In the genomic region with DNA sequence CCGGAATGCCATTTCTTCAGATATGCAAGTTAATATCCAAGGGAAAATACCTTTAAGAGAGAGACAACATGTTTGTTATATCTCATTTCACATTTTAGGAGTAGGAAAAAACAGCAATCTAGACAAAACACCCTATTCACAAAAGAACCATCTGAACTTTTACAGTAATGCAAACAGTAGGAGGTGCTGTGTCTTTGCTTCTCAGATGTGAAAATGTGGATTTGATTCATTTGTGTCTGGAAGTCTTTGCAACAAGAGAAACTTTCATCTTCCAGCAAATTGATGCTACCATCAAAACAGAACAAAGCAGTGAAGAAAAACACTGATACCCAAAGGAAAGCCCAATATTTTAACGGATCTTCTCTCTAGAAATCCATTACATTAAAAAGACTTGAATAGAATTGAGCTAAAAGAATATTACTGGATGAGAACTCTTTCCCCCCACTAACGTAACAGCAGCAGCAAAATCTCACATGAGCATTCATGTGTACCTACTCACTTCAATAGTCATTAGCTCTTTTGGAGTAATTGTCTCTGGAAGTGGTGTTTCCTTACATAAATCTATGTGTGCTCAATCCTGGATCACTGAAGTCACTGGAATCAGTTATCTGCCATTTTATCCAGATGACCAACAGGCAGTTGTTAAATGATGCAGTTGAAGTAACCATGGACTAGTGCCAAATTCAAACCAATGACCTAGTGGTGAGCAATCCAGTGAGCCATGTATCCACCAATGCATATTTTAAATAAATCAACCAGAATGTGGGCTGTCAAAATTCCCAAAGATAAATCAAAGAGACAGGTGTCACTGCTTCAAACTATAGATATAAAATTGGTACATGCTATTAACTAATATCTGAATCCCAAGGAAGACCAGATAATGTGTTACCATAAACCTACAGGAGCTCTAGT, we compare ENCODE assay signal across 9 cellular contexts. TPM values are rescaled to one million over a fixed set of nuclear protein-coding genes. Genes with fewer than 3 reads are reported as not detected.
DNase-seq lines count a peak whose midpoint lies in the region; ATAC-seq, FAIRE-seq and TF ChIP-seq lines count a peak whose summit lies in the region.
"Had no signal": no experiment of that assay in that cellular context is flagged by ENCODE, and none has a peak within 500 bp of the region (broad histone marks: within the 10 kb centered on the region; RNA-seq: fewer than 3 reads in every experiment).

No MANE protein-coding gene starts in this region.

- no peaks in the 10 kb centered on the region for H3K79me2 ChIP-seq in K562 (ENCODE audit: control insufficient read depth, insufficient read depth, low read length)
- H3K79me2 ChIP-seq in HepG2 (ENCODE audit: insufficient read depth, low read length) = no peaks in the 10 kb centered on the region

- in situ Hi-C loops in K562 (cut with MboI) (loop anchor here (25.0 kb wide), 1 partner anchor 545 kb away; no protein-coding TSS in a partner anchor), HepG2 (cut with HindIII; ENCODE audit: extremely low pct_ligation_motif_present, low pct_unique_long_range_greater_than_20kb) (loop anchor here (25.0 kb wide), 1 partner anchor 545 kb away; no protein-coding TSS in a partner anchor)

- no peak overlapping the region for H4K8ac ChIP-seq in neuronal stem cell (ENCODE audit: low read depth, low read length)

- CTCF ChIA-PET in A549 (lab: Yijun Ruan, JAX) = interaction anchor here (0.7 to 5.0 kb wide), 18 partner anchors 11 to 553 kb away, joined by 3 to 54 read pairs (median 4); no protein-coding TSS in a partner anchor
- CTCF ChIA-PET in K562 (lab: Yijun Ruan, JAX; ENCODE audit: low intra/inter-chr PET ratio) = no interaction called here
- CTCF ChIA-PET in HepG2 (lab: Yijun Ruan, JAX; ENCODE audit: low intra/inter-chr PET ratio, low total read pairs) = no interaction called here

- no peak overlapping the region for H2BK120ac ChIP-seq in neuronal stem cell (ENCODE audit: low read depth, low read length)

- H3K23ac ChIP-seq in neuronal stem cell (ENCODE audit: low read depth, low read length, poor library complexity) = no peak overlapping the region

- TF ChIP-seq EP300 in A549 (IDR thresholded peaks at IDR 0.05) = no peak
- no peak for TF ChIP-seq EP300 in K562 (IDR thresholded peaks at IDR 0.05; ENCODE audit: low read length)
- no peak for TF ChIP-seq EP300 in HepG2 (IDR thresholded peaks at IDR 0.05; ENCODE audit: low read depth in 2 of 2, low read length in 2 of 2)
- TF ChIP-seq EP300 in HepG2 (CRISPR knock-in tag; IDR thresholded peaks at IDR 0.05; ENCODE audit: borderline replicate concordance) = no peak

- WGBS in A549 (ENCODE audit: missing lambda C conversion rate) = 3% methylated on average over 3 of the region's 3 CpGs
- 3% methylated on average over 3 of the region's 3 CpGs for WGBS in K562 (ENCODE audit: insufficient coverage, low coverage, missing lambda C conversion rate)
- WGBS in HepG2 (ENCODE audit: low lambda C conversion rate) = 78% methylated on average over 3 of the region's 3 CpGs
- no CpG with 5 or more reads among the region's 3 CpGs for WGBS in neuronal stem cell (ENCODE audit: extremely low coverage in 2 of 2, insufficient read length in 2 of 2, insufficient replicate concordance in 1 of 2), 2 donors

- H3K14ac ChIP-seq in neuronal stem cell (ENCODE audit: low read length) = no peak overlapping the region

- TF ChIP-seq RAD21 in A549 (conservative IDR thresholded peaks at IDR 0.05 in 1 of 2, IDR thresholded peaks at IDR 0.05 in 1 of 2) (peak; percentile 64 to 68; a peak in 4 of 5 replicates), K562 (CRISPR knock-in tag; conservative IDR thresholded peaks at IDR 0.05 in 1 of 2, IDR thresholded peaks at IDR 0.05 in 1 of 2) (peak; percentile 28 to 29), HepG2 (CRISPR knock-in tag; IDR thresholded peaks at IDR 0.05) (no peak)

- H2BK15ac ChIP-seq in neuronal stem cell (ENCODE audit: low read length) = no peak overlapping the region

- FAIRE-seq in A549 (lab: Jason Lieb, UNC) = peak; percentile 91
- FAIRE-seq in K562 (lab: Jason Lieb, UNC) = peak; percentile 65
- FAIRE-seq in HepG2 (lab: Jason Lieb, UNC) = no peak

- peak overlapping the region; percentile 73 for H3K4me2 ChIP-seq in A549
- no peak overlapping the region for H3K4me2 ChIP-seq in K562 (ENCODE audit: insufficient read depth, low read length)
- H3K4me2 ChIP-seq in HepG2 (ENCODE audit: low read depth, low read length) = no peak overlapping the region
- H3K4me2 ChIP-seq in neuronal stem cell (ENCODE audit: insufficient read depth, low read length, poor library complexity, severe bottlenecking) = no peak overlapping the region

- POLR2A ChIA-PET in A549 (lab: Yijun Ruan, JAX) = interaction anchor here (1.5 kb wide), 1 partner anchor 25 kb away, joined by 6 read pairs; no protein-coding TSS in a partner anchor
- POLR2A ChIA-PET in K562 (lab: Yijun Ruan, JAX) = no interaction called here
- POLR2A ChIA-PET in HepG2 (lab: Yijun Ruan, JAX) = no interaction called here

- H3K79me1 ChIP-seq in neuronal stem cell (ENCODE audit: low read depth, low read length) = no peaks in the 10 kb centered on the region

- H3K36me3 ChIP-seq in HUES6 (ENCODE audit: control insufficient read depth, insufficient read depth, low read length) (no peaks in the 10 kb centered on the region), K562 (ENCODE audit: control insufficient read depth, insufficient read depth, low read length) (no peaks in the 10 kb centered on the region), HepG2 (replicated peaks in 1 of 2; ENCODE audit: control insufficient read depth in 1 of 2, insufficient read depth in 2 of 2, low read length in 2 of 2) (no peaks in the 10 kb centered on the region), neuronal stem cell (replicated peaks in 1 of 2; ENCODE audit: control insufficient read depth in 2 of 2, insufficient read depth in 2 of 2, low read length in 2 of 2) (peaks cover 0 to 23% of the 10 kb centered on the region in 2 donors)

- H3K18ac ChIP-seq in neuronal stem cell (ENCODE audit: low read length) = no peak overlapping the region

- TF ChIP-seq CTCF in A549 (IDR thresholded peaks at IDR 0.05) = peak; percentile 72
- TF ChIP-seq CTCF in K562 (IDR thresholded peaks at IDR 0.05 in 2 of 3, conservative IDR thresholded peaks at IDR 0.05 in 1 of 3; ENCODE audit: insufficient read depth in 2 of 3, low read depth in 1 of 3, low read length in 3 of 3) = peak; percentile 13 to 30 (median 22); a peak in 3 of 6 replicates
- peak; percentile 34; the same call in 1 of the 2 replicates for TF ChIP-seq CTCF in HepG2 (CRISPR knock-in tag; IDR thresholded peaks at IDR 0.05)

- intact Hi-C loops in K562 (cut with micrococcal nuclease) = loop anchor here (10.0 kb wide), 1 partner anchor 222 kb away; no protein-coding TSS in a partner anchor
- intact Hi-C loops in HepG2 (cut with micrococcal nuclease; ENCODE audit: unreplicated experiment) = loop anchor here (5.0 kb wide), 1 partner anchor 530 kb away; no protein-coding TSS in a partner anchor

- H3K9me3 ChIP-seq in A549 (peaks cover 9% of the 10 kb centered on the region; the same call in 1 of the 3 replicates), HUES6 (ENCODE audit: control insufficient read depth, insufficient read depth, low read depth, low read length) (no peaks in the 10 kb centered on the region), K562 (replicated peaks; ENCODE audit: control insufficient read depth, insufficient read depth, low read depth, low read length) (no peaks in the 10 kb centered on the region), HepG2 (ENCODE audit: low read length) (no peaks in the 10 kb centered on the region), neuronal stem cell (replicated peaks in 1 of 2; ENCODE audit: control insufficient read depth in 2 of 2, insufficient read depth in 1 of 2, low read depth in 1 of 2, low read length in 2 of 2) (peaks cover 0 to 7% of the 10 kb centered on the region in 2 donors)

- no TSS peak for BruUV-seq in K562 (replicated peaks; lab: Mats Ljungman, UMichigan)
- no TSS peak for BruUV-seq in HepG2 (replicated peaks; lab: Mats Ljungman, UMichigan)

- H3K27me3 ChIP-seq in HUES6 (ENCODE audit: control insufficient read depth, insufficient read depth, low read length) = peaks cover 17% of the 10 kb centered on the region
- H3K27me3 ChIP-seq in K562 (ENCODE audit: control insufficient read depth in 2 of 2, insufficient read depth in 2 of 2, low read length in 2 of 2) = no peaks in the 10 kb centered on the region
- H3K27me3 ChIP-seq in HepG2 (ENCODE audit: control insufficient read depth in 1 of 2, insufficient read depth in 2 of 2, low read length in 2 of 2) = peaks cover 0 to 10% of the 10 kb centered on the region in 2 experiments; a peak in 2 of 5 replicates
- peaks cover 0 to 2% (median 0%) of the 10 kb centered on the region in 3 experiments for H3K27me3 ChIP-seq in neuronal stem cell (ENCODE audit: control insufficient read depth in 3 of 3, insufficient read depth in 3 of 3, low read depth in 1 of 3, low read length in 3 of 3)

- H2BK5ac ChIP-seq in neuronal stem cell (ENCODE audit: low read length) = no peak overlapping the region

- H4K20me1 ChIP-seq in K562 (replicated peaks; ENCODE audit: control insufficient read depth, insufficient read depth, low read length) (no peaks in the 10 kb centered on the region), HepG2 (ENCODE audit: insufficient read depth, low read length) (no peaks in the 10 kb centered on the region)

- no peak overlapping the region for H2AFZ ChIP-seq in K562 (ENCODE audit: low read depth, low read length)
- no peak overlapping the region for H2AFZ ChIP-seq in HepG2 (ENCODE audit: low read length)
- H2AFZ ChIP-seq in neuronal stem cell (ENCODE audit: low read length) = no peak overlapping the region

- no peak overlapping the region for H4K91ac ChIP-seq in neuronal stem cell (ENCODE audit: low read depth, low read length, poor library complexity)

- TF ChIP-seq POLR2A in A549 (IDR thresholded peaks at IDR 0.05; ENCODE audit: low read length) (no peak), K562 (conservative IDR thresholded peaks at IDR 0.05) (no peak), HepG2 (IDR thresholded peaks at IDR 0.05; ENCODE audit: insufficient read depth in 1 of 2, low read depth in 2 of 2, low read length in 2 of 2) (no peak)

- peak overlapping the region; percentile 84 for H3K4me3 ChIP-seq in A549
- peak overlapping the region; percentile 69; the same call in 1 of the 2 replicates for H3K4me3 ChIP-seq in HUES6 (ENCODE audit: low read depth, low read length)
- H3K4me3 ChIP-seq in K562 = no peak overlapping the region
- H3K4me3 ChIP-seq in HepG2 (replicated peaks in 1 of 3; ENCODE audit: insufficient read depth in 1 of 3, low read depth in 2 of 3, low read length in 3 of 3) = no peak overlapping the region
- H3K4me3 ChIP-seq in neuronal stem cell (ENCODE audit: low read length in 2 of 2) = peak overlapping the region in 1 of 2 donors; percentile 56

- H3K4me1 ChIP-seq in A549 (peaks cover 58% of the 10 kb centered on the region), HUES6 (ENCODE audit: control insufficient read depth, insufficient read depth, low read length) (peaks cover 4% of the 10 kb centered on the region; the same call in 1 of the 2 replicates), K562 (replicated peaks in 1 of 2; ENCODE audit: control insufficient read depth in 2 of 2, insufficient read depth in 2 of 2, low read length in 2 of 2) (peaks cover 0 to 6% of the 10 kb centered on the region in 2 experiments; a peak in 2 of 5 replicates), HepG2 (ENCODE audit: insufficient read depth, low read length) (peaks cover 23% of the 10 kb centered on the region), neuronal stem cell (ENCODE audit: control insufficient read depth in 2 of 2, insufficient read depth in 1 of 2, low read depth in 1 of 2, low read length in 2 of 2) (peaks cover 2 to 6% of the 10 kb centered on the region in 2 donors)

- no peak overlapping the region for H2BK12ac ChIP-seq in neuronal stem cell (ENCODE audit: low read length)

- H3K9ac ChIP-seq in HUES6 (ENCODE audit: low read length) = no peak overlapping the region
- no peak overlapping the region for H3K9ac ChIP-seq in K562 (ENCODE audit: insufficient read depth in 1 of 2, low read depth in 2 of 2, low read length in 2 of 2)
- H3K9ac ChIP-seq in HepG2 (ENCODE audit: insufficient read depth, low read depth, low read length) = no peak overlapping the region
- H3K9ac ChIP-seq in neuronal stem cell (ENCODE audit: low read depth, low read length, poor library complexity) = no peak overlapping the region

- peak; percentile 67 to 81 for DNase-seq in A549 (ENCODE audit: low read depth in 1 of 2, low spot score in 1 of 2)
- no peak for DNase-seq in K562 (ENCODE audit: extremely low read depth in 1 of 4, low spot score in 3 of 4)
- no peak for DNase-seq in HepG2 (ENCODE audit: low spot score)
- no peak for DNase-seq in neuronal stem cell (ENCODE audit: low spot score)
- DNase-seq in amygdala (lab: John Stamatoyannopoulos, UW) = no peak

- no peak overlapping the region for H3K4ac ChIP-seq in neuronal stem cell (ENCODE audit: low read length)

- H2AK5ac ChIP-seq in neuronal stem cell (ENCODE audit: low read depth, low read length) = no peak overlapping the region

- H3K27ac ChIP-seq in A549 (peak overlapping the region; percentile 75 to 95), HUES6 (ENCODE audit: low read depth, low read length) (no peak overlapping the region), K562 (ENCODE audit: extremely low read depth, low read depth, low read length) (no peak overlapping the region), HepG2 (ENCODE audit: extremely low read length, insufficient read depth, low read length) (no peak overlapping the region), neuronal stem cell (replicated peaks; ENCODE audit: low read length) (no peak overlapping the region)

- ATAC-seq in A549 = peak in 1 of 2 experiments; percentile 22; a peak in 3 of 6 replicates
- ATAC-seq in K562 = no peak
- no peak for ATAC-seq in HepG2
- no peak for ATAC-seq in HG02970 (IDR thresholded peaks at IDR 0.05; ENCODE audit: low FRiP score, unreplicated experiment)
- ATAC-seq in HG02884 (IDR thresholded peaks at IDR 0.05; ENCODE audit: unreplicated experiment) = no peak
- ATAC-seq: left lobe of liver had no signal

- H3K9me1 ChIP-seq in K562 (ENCODE audit: control insufficient read depth, insufficient read depth, low read length) = no peaks in the 10 kb centered on the region

RNA-seq across cellular contexts. Expression of a gene that starts 1.8 kb away (rescaled TPM):
- polyA plus RNA-seq in A549 (2011; rRNA removed) = 208 and 212 TPM in 2 replicates
- 38.1 and 39.8 TPM in 2 replicates for polyA plus RNA-seq in A549 (2012; cell fraction: cytosol; rRNA removed)
- 42.9 and 51.9 TPM in 2 replicates for polyA plus RNA-seq in A549 (2012; cell fraction: nucleus; rRNA removed)
- polyA plus RNA-seq in A549 (2017; fragmentation: RNase III; extraction: RNeasy Plus Mini Kit Qiagen cat#74134 plus additional on column Dnase treatment) = 78.1 to 79.2 TPM (median 78.2 TPM) in 3 replicates
- polyA minus RNA-seq in A549 (2011; rRNA and poly(A)+ RNA removed) = 300 and 317 TPM in 2 replicates
- not detected in 2 replicates for total RNA-seq in K562 (2011; cell fraction: chromatin; rRNA removed; ENCODE audit: low replicate concordance)
- total RNA-seq in K562 (2011; cell fraction: nucleolus; rRNA removed) = not detected in 2 replicates
- total RNA-seq in K562 (2011; cell fraction: nucleoplasm; rRNA removed) = not detected in 2 replicates
- total RNA-seq in K562 (2014; rRNA removed) = 0.04 and 0.09 TPM in 2 replicates
- total RNA-seq in K562 (2014; rRNA removed; fragmentation: Illumina TruSeq; extraction: Trizol) = 0.18 and 0.19 TPM in 2 replicates
- total RNA-seq in K562 (2015; rRNA removed; fragmentation: Illumina TruSeq; extraction: Trizol) = 0.36 and 0.38 TPM in 2 replicates
- total RNA-seq in K562 (2021) = 0.16 TPM in 2 replicates
- not detected in 2 replicates for polyA plus RNA-seq in K562 (2011; rRNA removed)
- not detected in 2 replicates for polyA plus RNA-seq in K562 (2011; cell fraction: cytosol; rRNA removed)
- polyA plus RNA-seq in K562 (2011; cell fraction: nucleus; rRNA removed) = not detected in 2 replicates
- polyA plus RNA-seq in K562 (2012) = 0.04 and 0.06 TPM in 2 replicates
- 0.04 and 0.08 TPM in 2 replicates for polyA plus RNA-seq in K562 (2014; fragmentation: Illumina TruSeq; extraction: Trizol)
- under 1 TPM in 1 of 2 experiments, not detected in 1; 0.04 TPM for polyA plus RNA-seq in K562 (2014; fragmentation: Nextera tagmentation; extraction: Ambion mirVana)
- polyA plus RNA-seq in K562 (2014; rRNA removed) = not detected in 2 replicates
- not detected in 2 replicates for polyA minus RNA-seq in K562 (2011; rRNA and poly(A)+ RNA removed)
- not detected in 2 replicates for polyA minus RNA-seq in K562 (2011; cell fraction: cytosol; rRNA and poly(A)+ RNA removed)
- not detected in 2 replicates for polyA minus RNA-seq in K562 (2011; cell fraction: nucleus; rRNA and poly(A)+ RNA removed)
- 0.13 TPM in 1 of 2 replicates, not detected in the other for total RNA-seq in HepG2 (2016; rRNA removed; fragmentation: Illumina TruSeq; extraction: Trizol)
- 0.09 TPM in 1 of 2 replicates, not detected in the other for total RNA-seq in HepG2 (2016; cell fraction: cytosol; rRNA removed; fragmentation: Illumina TruSeq; extraction: Trizol; ENCODE audit: low read depth)
- total RNA-seq in HepG2 (2016; cell fraction: insoluble cytoplasmic fraction; rRNA removed; fragmentation: Illumina TruSeq; extraction: Trizol) = 0.13 TPM in 1 of 2 replicates, not detected in the other
- total RNA-seq in HepG2 (2016; cell fraction: membrane; rRNA removed; fragmentation: Illumina TruSeq; extraction: Trizol) = not detected in 2 replicates
- not detected in 2 replicates for total RNA-seq in HepG2 (2016; cell fraction: nucleus; rRNA removed; fragmentation: Illumina TruSeq; extraction: Trizol)
- polyA plus RNA-seq in HepG2 (2011; rRNA removed) = 0.05 and 0.08 TPM in 2 replicates
- polyA plus RNA-seq in HepG2 (2011; cell fraction: cytosol; rRNA removed) = 0.01 TPM in 1 of 2 replicates, not detected in the other
- 0.03 TPM in 1 of 2 replicates, not detected in the other for polyA plus RNA-seq in HepG2 (2011; cell fraction: nucleus; rRNA removed)
- polyA plus RNA-seq in HepG2 (2012) = not detected in 2 replicates
- not detected in 2 replicates for polyA plus RNA-seq in HepG2 (2016; cell fraction: cytosol; fragmentation: Illumina TruSeq; extraction: Trizol; ENCODE audit: low read depth)
- 0.21 TPM in 1 of 2 replicates, not detected in the other for polyA plus RNA-seq in HepG2 (2016; cell fraction: insoluble cytoplasmic fraction; fragmentation: Illumina TruSeq; extraction: Trizol; ENCODE audit: low read depth)
- not detected in 2 replicates for polyA plus RNA-seq in HepG2 (2016; cell fraction: membrane; fragmentation: Illumina TruSeq; extraction: Trizol; ENCODE audit: low read depth)
- 0.11 and 0.19 TPM in 2 replicates for polyA plus RNA-seq in HepG2 (2016; cell fraction: nucleus; fragmentation: Illumina TruSeq; extraction: Trizol; ENCODE audit: insufficient read depth, low read depth)
- 7.6 TPM in 1 of 2 replicates, not detected in the other for polyA minus RNA-seq in HepG2 (2011; rRNA and poly(A)+ RNA removed; ENCODE audit: low replicate concordance)
- polyA minus RNA-seq in HepG2 (2011; cell fraction: cytosol; rRNA and poly(A)+ RNA removed) = not detected in 2 replicates
- 0.12 and 0.13 TPM in 2 replicates for polyA minus RNA-seq in HepG2 (2011; cell fraction: nucleus; rRNA and poly(A)+ RNA removed)
- polyA plus RNA-seq in neuronal stem cell (2013, experiment 1 of 2) = 0.49 TPM
- polyA plus RNA-seq in neuronal stem cell (2013, experiment 2 of 2) = 0.61 TPM

Comparison
In these comparisons a context has a peak if more than half of its experiments do, and no peak if none do; other contexts are left out.
1. DNase-seq: peak in A549 (2 of 2); none in K562 (0 of 4), HepG2 (single experiment), neuronal stem cell (single experiment) and amygdala (0 of 56).
2. H3K27ac ChIP-seq: peak in A549 (2 of 2); none in HUES6 (single experiment), K562 (single experiment), HepG2 (single experiment) and neuronal stem cell (single experiment).
3. H3K4me3 ChIP-seq: peak in A549 (single experiment) and HUES6 (single experiment); none in K562 (single experiment) and HepG2 (0 of 3).
4. CTCF ChIP-seq: peak in every context shown above with its lines; median percentile 72 in A549; 34 in HepG2; 22 in K562.
5. RNA of a gene that starts 1.8 kb away (polyA plus RNA-seq): 38.1 to 212 TPM in A549; 0.01 to 0.21 TPM in HepG2 and 0.04 to 0.08 TPM in K562; every median in the first group is over 10 times any median in the second.